Comparison of ENCODE assay signal across 21 cellular contexts in the genomic region with DNA sequence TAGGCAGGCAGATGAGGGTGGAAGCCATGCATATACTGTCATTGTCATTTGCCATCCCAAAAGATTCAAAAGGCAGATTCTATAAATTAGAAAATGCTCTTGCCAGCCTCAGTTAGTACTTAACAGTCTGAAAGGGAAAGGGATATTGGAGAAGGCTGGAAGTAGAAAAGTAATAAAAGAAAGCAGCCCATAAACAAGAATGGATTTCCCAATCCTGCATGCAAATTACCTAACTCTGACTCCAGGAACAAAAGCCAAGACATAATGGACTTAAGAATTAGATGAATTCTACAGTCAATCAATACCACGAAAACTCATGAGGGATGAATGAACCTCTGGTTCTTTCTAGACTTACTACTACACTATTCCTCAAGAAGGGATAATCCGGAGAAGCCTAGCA. TPM values are rescaled to one million over a fixed set of nuclear protein-coding genes. Genes with fewer than 3 reads are reported as not detected.
A peak's percentile ranks its signal among the peaks of the same experiment; 100 is the strongest.
DNase-seq lines count a peak whose midpoint lies in the region; TF ChIP-seq lines count a peak whose summit lies in the region.
"Had no signal": no experiment of that assay in that cellular context is flagged by ENCODE, and none has a peak within 500 bp of the region (broad histone marks: within the 10 kb centered on the region; RNA-seq: fewer than 3 reads in every experiment).

No MANE protein-coding gene starts in this region.

- DNase-seq in AG09309 (ENCODE audit: low read depth) (peak; percentile 23), hepatocyte (ENCODE audit: low spot score) (no peak), D341Med (ENCODE audit: low spot score) (no peak), vagina (ENCODE audit: extremely low spot score in 2 of 2) (no peak), caudate nucleus (lab: John Stamatoyannopoulos, UW) (no peak), type B pancreatic cell (ENCODE audit: extremely low spot score, unreplicated experiment) (no peak)
- DNase-seq: activated CD4-positive, alpha-beta T cell treated with anti-CD3 and anti-CD28 coated beads for 4 hours; CD8-positive, alpha-beta T cell; effector memory CD8-positive, alpha-beta T cell; H7; lower lobe of right lung; NCI-H1048; NCI-H2029 treated with DMSO at 0.1 percent for 48 hours; NCI-H510A treated with DMSO at 0.1 percent for 48 hours; T-helper 9 cell had no signal

- H4K20me1 ChIP-seq in hepatocyte (ENCODE audit: insufficient read depth, poor library complexity, severe bottlenecking) = no peaks in the 10 kb centered on the region

- no peak for TF ChIP-seq POLR2A in vagina (IDR thresholded peaks at IDR 0.05)

- peak overlapping the region in 3 of 5 experiments; percentile 14 to 40 (median 21) for H3K4me3 Mint-ChIP-seq in brain
- H3K4me3 Mint-ChIP-seq in type B pancreatic cell = no peak overlapping the region
- H3K4me3 Mint-ChIP-seq: CD8-positive, alpha-beta T cell; effector memory CD8-positive, alpha-beta T cell had no signal

- TF ChIP-seq CTCF in AG09309 (IDR thresholded peaks at IDR 0.05; ENCODE audit: control insufficient read depth, insufficient read depth, low read depth, low read length, missing control alignments) (no peak), brain (conservative IDR thresholded peaks at IDR 0.05) (no peak), hepatocyte (IDR thresholded peaks at IDR 0.05; ENCODE audit: poor library complexity) (no peak), vagina (IDR thresholded peaks at IDR 0.05) (no peak), type B pancreatic cell (conservative IDR thresholded peaks at IDR 0.05) (no peak)

- H3K4me2 ChIP-seq in hepatocyte = no peak overlapping the region

- H3K27ac Mint-ChIP-seq in brain = peak overlapping the region in 2 of 5 experiments; percentile 38 to 78
- no peak overlapping the region for H3K27ac Mint-ChIP-seq in type B pancreatic cell
- H3K27ac Mint-ChIP-seq: activated T-helper 2 cell treated with anti-CD3 and anti-CD28 coated beads, Interferon-gamma antibody, Interleukin-2, Interleukin-4, amounts not matched to agents 10 μg/mL and 5 μg/mL and 100 μg/mL, durations not matched to agents 14 hours and 24 hours and 36 hours; CD8-positive, alpha-beta T cell; effector memory CD8-positive, alpha-beta T cell had no signal

- intact Hi-C loops in vagina (cut with DNase I) = no loop called here

- H3K9me3 Mint-ChIP-seq in brain (no peaks in the 10 kb centered on the region), type B pancreatic cell (no peaks in the 10 kb centered on the region)
- H3K9me3 Mint-ChIP-seq: activated T-helper 2 cell treated with anti-CD3 and anti-CD28 coated beads, Interferon-gamma antibody, Interleukin-2, Interleukin-4, amounts not matched to agents 10 μg/mL and 5 μg/mL and 100 μg/mL, durations not matched to agents 14 hours and 24 hours and 36 hours; CD8-positive, alpha-beta T cell; effector memory CD8-positive, alpha-beta T cell had no signal

- H3K27me3 ChIP-seq in HUES48 (ENCODE audit: control insufficient read depth, insufficient read depth, low read length) (no peaks in the 10 kb centered on the region), hepatocyte (no peaks in the 10 kb centered on the region), vagina (no peaks in the 10 kb centered on the region)
- H3K27me3 ChIP-seq: gastroesophageal sphincter had no signal

- H3K4me3 ChIP-seq in AG09309 (ENCODE audit: control insufficient read depth, low read depth, low read length) = no peak overlapping the region
- H3K4me3 ChIP-seq in HUES48 (ENCODE audit: low read depth, low read length) = no peak overlapping the region
- no peak overlapping the region for H3K4me3 ChIP-seq in hepatocyte
- no peak overlapping the region for H3K4me3 ChIP-seq in vagina
- H3K4me3 ChIP-seq: gastroesophageal sphincter, lower lobe of right lung, SK-N-MC had no signal

- 89% methylated on average over 2 of the region's 2 CpGs for WGBS in hepatocyte (ENCODE audit: low lambda C conversion rate, missing lambda C conversion rate)

- H3K36me3 ChIP-seq in HUES48 (ENCODE audit: control insufficient read depth, insufficient read depth, low read length) (no peaks in the 10 kb centered on the region), hepatocyte (replicated peaks; ENCODE audit: insufficient read depth, low read depth) (no peaks in the 10 kb centered on the region), vagina (no peaks in the 10 kb centered on the region)
- H3K36me3 ChIP-seq: gastroesophageal sphincter, lower lobe of right lung had no signal

- H3K36me3 Mint-ChIP-seq in brain (peaks cover 3% of the 10 kb centered on the region), type B pancreatic cell (no peaks in the 10 kb centered on the region)
- H3K36me3 Mint-ChIP-seq: CD8-positive, alpha-beta T cell had no signal

- peaks cover 3% of the 10 kb centered on the region for H3K27me3 Mint-ChIP-seq in brain
- no peaks in the 10 kb centered on the region for H3K27me3 Mint-ChIP-seq in type B pancreatic cell

- no peaks in the 10 kb centered on the region for H3K9me2 ChIP-seq in hepatocyte (replicated peaks; ENCODE audit: insufficient read depth)

- H3K79me2 ChIP-seq in hepatocyte = peaks cover 88% of the 10 kb centered on the region

- H3K4me1 ChIP-seq in HUES48 (ENCODE audit: control insufficient read depth, insufficient read depth, low read length) = peaks cover 81% of the 10 kb centered on the region
- peaks cover 43% of the 10 kb centered on the region for H3K4me1 ChIP-seq in hepatocyte (ENCODE audit: insufficient read depth)
- H3K4me1 ChIP-seq in vagina = peaks cover 20% of the 10 kb centered on the region

- no peak overlapping the region for H3K9ac ChIP-seq in HUES48 (ENCODE audit: low read depth, low read length)

- H3K27ac ChIP-seq in HUES48 (ENCODE audit: low read depth, low read length) (peak overlapping the region; percentile 40), hepatocyte (peak overlapping the region; percentile 14), vagina (no peak overlapping the region), caudate nucleus (ENCODE audit: low read depth, low read length) (no peak overlapping the region)
- H3K27ac ChIP-seq: gastroesophageal sphincter, HL-60, lower lobe of right lung, SK-N-MC had no signal

- H3K9me3 ChIP-seq in HUES48 (ENCODE audit: control insufficient read depth, insufficient read depth, low read length) = no peaks in the 10 kb centered on the region
- H3K9me3 ChIP-seq in hepatocyte (ENCODE audit: low read depth) = no peaks in the 10 kb centered on the region
- no peaks in the 10 kb centered on the region for H3K9me3 ChIP-seq in vagina
- H3K9me3 ChIP-seq: gastroesophageal sphincter, lower lobe of right lung had no signal

- H3K4me1 Mint-ChIP-seq in brain (peaks cover 58% of the 10 kb centered on the region), type B pancreatic cell (ENCODE audit: unreplicated experiment) (peaks cover 24% of the 10 kb centered on the region)

- no peak overlapping the region for H2AFZ ChIP-seq in hepatocyte

RNA-seq across cellular contexts. Expression of a gene that starts 5.9 kb away (rescaled TPM):
- polyA plus RNA-seq in brain (ENCODE audit: insufficient read depth, low read depth, low replicate concordance) (62.6 TPM), hepatocyte (30.3 and 31.6 TPM in 2 replicates)
- total RNA-seq in hepatocyte (51.8 and 62.0 TPM in 2 replicates), vagina (43.5 TPM), type B pancreatic cell (ENCODE audit: low replicate concordance) (70.3 and 73.9 TPM in 2 replicates)

Comparison
In these comparisons a context has a peak if more than half of its experiments do, and no peak if none do; other contexts are left out.
1. H3K27ac ChIP-seq: peak in HUES48 (single experiment) and hepatocyte (single experiment); none in vagina (single experiment) and caudate nucleus (single experiment).